ENCODE assay signal across 11 cellular contexts in the genomic region with DNA sequence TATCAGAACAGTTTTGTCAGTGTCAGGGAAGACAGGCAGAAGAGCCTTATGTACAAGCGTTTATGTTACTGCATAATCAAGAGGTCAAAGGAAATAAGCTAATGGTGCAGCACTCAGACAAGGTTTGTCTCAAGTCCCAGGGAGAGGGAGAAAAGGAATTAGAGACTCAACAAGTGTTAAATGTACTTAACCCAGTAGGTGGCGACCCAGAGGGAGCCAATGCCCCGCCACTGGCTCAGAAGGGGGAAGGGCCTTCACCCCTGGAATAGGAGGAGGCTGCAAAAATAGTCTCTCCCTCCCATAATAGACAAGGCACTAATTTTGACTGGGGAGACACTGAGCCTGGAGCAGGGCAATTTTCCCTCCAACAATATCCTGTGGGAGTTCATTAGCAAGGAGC. TPM values are rescaled to one million over a fixed set of nuclear protein-coding genes. Genes with fewer than 3 reads are reported as not detected.
A peak's percentile ranks its signal among the peaks of the same experiment; 100 is the strongest.
DNase-seq lines count a peak whose midpoint lies in the region; ATAC-seq and TF ChIP-seq lines count a peak whose summit lies in the region.
"Had no signal": no experiment of that assay in that cellular context is flagged by ENCODE, and none has a peak within 500 bp of the region (broad histone marks: within the 10 kb centered on the region; RNA-seq: fewer than 3 reads in every experiment).

No MANE protein-coding gene starts in this region.

- ATAC-seq in GM19438 (IDR thresholded peaks at IDR 0.05; ENCODE audit: low read depth, unreplicated experiment) (peak; percentile 42), foreskin keratinocyte (peak; percentile 64), GM19324 (IDR thresholded peaks at IDR 0.05; ENCODE audit: low FRiP score, unreplicated experiment) (no peak)
- ATAC-seq: left lung had no signal

- H3K4me3 ChIP-seq in BJ (ENCODE audit: low read depth, low read length), result no peak overlapping the region
- H3K4me3 ChIP-seq: left lung had no signal

- DNase-seq in BJ (ENCODE audit: low read depth) (no peak), NCI-H748 (lab: John Stamatoyannopoulos, UW; ENCODE audit: unreplicated experiment) (peak; percentile 50), foreskin keratinocyte (no peak), germinal center (ENCODE audit: low spot score) (no peak), activated gamma-delta T cell (lab: John Stamatoyannopoulos, UW) (no peak), posterior cingulate gyrus (no peak)
- DNase-seq: amniotic stem cell; left lung; stimulated activated CD4-positive, alpha-beta T cell treated with anti-CD3 and anti-CD28 coated beads, Interleukin-2, amount 100 ng/mL, for 48 hours had no signal

- no peak overlapping the region for H3K27ac ChIP-seq in foreskin keratinocyte
- H3K27ac ChIP-seq: left lung had no signal

- TF ChIP-seq CTCF in BJ (IDR thresholded peaks at IDR 0.05; ENCODE audit: insufficient read depth, low read depth, low read length), result peak; percentile 15; the same call in 1 of the 2 replicates
- TF ChIP-seq CTCF in foreskin keratinocyte (conservative IDR thresholded peaks at IDR 0.05), result peak; percentile 49

- CTCF ChIA-PET in BJ (lab: Yijun Ruan, JAX), result interaction anchor here (0.8 to 3.4 kb wide), 4 partner anchors 8 to 65 kb away, joined by 3 to 13 read pairs (median 4); partner anchors contain the start of gene PAPSS1

- POLR2A ChIA-PET in BJ (lab: Charles Lee), result no interaction called here

- H3K27me3 ChIP-seq in BJ (ENCODE audit: control insufficient read depth, insufficient read depth, low read length) (no peaks in the 10 kb centered on the region), foreskin keratinocyte (no peaks in the 10 kb centered on the region)
- H3K27me3 ChIP-seq: left lung had no signal

- H3K4me1 ChIP-seq in foreskin keratinocyte, result no peaks in the 10 kb centered on the region
- H3K4me1 ChIP-seq: left lung had no signal

- intact Hi-C loops in posterior cingulate gyrus (cut with DNase I), result no loop called here

- no peaks in the 10 kb centered on the region for H3K36me3 ChIP-seq in BJ (ENCODE audit: control insufficient read depth, insufficient read depth, low read length)
- H3K36me3 ChIP-seq: left lung had no signal

RNA-seq across cellular contexts. Expression of gene PAPSS1, which starts 14.1 kb away (rescaled TPM):
- polyA plus RNA-seq in BJ (2011; rRNA removed) (44.2 and 67.7 TPM in 2 replicates), foreskin keratinocyte (36.2 and 38.9 TPM in 2 replicates)
- 31.3 and 43.3 TPM in 2 replicates for polyA minus RNA-seq in BJ (2011; rRNA and poly(A)+ RNA removed)
- total RNA-seq in foreskin keratinocyte, result 67.6 and 73.4 TPM in 2 replicates
